In genomic region chr15:40282870-40283614, GRCh38 we compare ENCODE assay signal across 8 cellular contexts. TPM values are rescaled to one million over a fixed set of nuclear protein-coding genes. Genes with fewer than 3 reads are reported as not detected.
DNase-seq lines count a peak whose midpoint lies in the region; ATAC-seq and TF ChIP-seq lines count a peak whose summit lies in the region.

ANKRD63 (minus strand) TSS chr15:40283064; CDS start chr15:40282586, 478 bp downstream.

- H3K27ac ChIP-seq in IMR-90 (ENCODE audit: insufficient read depth, low read length) = no peak within 1 kb of the TSS
- H3K27ac ChIP-seq in prostate gland = no peak within 1 kb of the TSS

- no peak within 1 kb of the TSS for H3K9ac ChIP-seq in IMR-90 (ENCODE audit: low read depth, low read length)

- no peak within 1 kb of the TSS for H3K14ac ChIP-seq in IMR-90 (replicated peaks; ENCODE audit: low read depth, low read length)

- peak within 1 kb of the TSS; percentile 47 for H3K4me3 ChIP-seq in IMR-90 (ENCODE audit: insufficient read depth, low read depth, low read length)
- peak within 1 kb of the TSS; percentile 21 for H3K4me3 ChIP-seq in fibroblast of pulmonary artery (replicated peaks; ENCODE audit: low read depth, low read length)
- H3K4me3 ChIP-seq in prostate gland = peak within 1 kb of the TSS; percentile 19 to 25

- no peak within 1 kb of the TSS for H4K5ac ChIP-seq in IMR-90 (ENCODE audit: low read depth, low read length)

- no peak for TF ChIP-seq RAD21 in IMR-90 (IDR thresholded peaks at IDR 0.05; ENCODE audit: low read length)

- no peak within 1 kb of the TSS for H3K56ac ChIP-seq in IMR-90 (ENCODE audit: extremely low read depth, insufficient read depth, low read length)

- CTCF ChIA-PET in IMR-90 (lab: Yijun Ruan, JAX) = interaction anchor here (1.0 kb wide), 1 partner anchor 27 kb away, joined by 3 read pairs; no protein-coding TSS in a partner anchor

- no peaks in the 10 kb centered on the region for H3K79me1 ChIP-seq in IMR-90 (ENCODE audit: low read depth in 1 of 2, low read length in 2 of 2)

- H3K4me1 ChIP-seq in IMR-90 (ENCODE audit: control insufficient read depth, insufficient read depth, low read length) (peaks cover 9% of the 10 kb centered on the region), prostate gland (replicated peaks) (no peaks in the 10 kb centered on the region)

- BruUV-seq in IMR-90 (replicated peaks; lab: Mats Ljungman, UMichigan) = no TSS peak

- peak; percentile 7; the same call in 1 of the 2 replicates for ATAC-seq in IMR-90 (ENCODE audit: low read depth)
- no peak for ATAC-seq in HG03457 (IDR thresholded peaks at IDR 0.05; ENCODE audit: unreplicated experiment)
- ATAC-seq in sciatic nerve = no peak
- no peak for ATAC-seq in HG02970 (IDR thresholded peaks at IDR 0.05; ENCODE audit: low FRiP score, unreplicated experiment)

- H2BK120ac ChIP-seq in IMR-90 (ENCODE audit: low read depth, low read length) = no peak within 1 kb of the TSS

- POLR2A ChIA-PET in IMR-90 (lab: Charles Lee; ENCODE audit: unreplicated experiment) = interaction anchor here (0.7 kb wide), 1 partner anchor 13 kb away, joined by 3 read pairs; no protein-coding TSS in a partner anchor

- no peak within 1 kb of the TSS for H2BK5ac ChIP-seq in IMR-90 (ENCODE audit: low read depth, low read length, poor library complexity, severe bottlenecking)

- TF ChIP-seq CTCF in IMR-90 (conservative IDR thresholded peaks at IDR 0.05; ENCODE audit: low read depth, low read length) (no peak), fibroblast of pulmonary artery (IDR thresholded peaks at IDR 0.05; ENCODE audit: low read length, missing control alignments) (no peak), prostate gland (IDR thresholded peaks at IDR 0.05) (no peak)

- H2AK5ac ChIP-seq in IMR-90 (ENCODE audit: low read depth, low read length) = no peak within 1 kb of the TSS

- no peaks in the 10 kb centered on the region for H4K20me1 ChIP-seq in IMR-90 (ENCODE audit: insufficient read depth, low read length)

- H3K23ac ChIP-seq in IMR-90 (ENCODE audit: low read depth, low read length) = no peak within 1 kb of the TSS

- dilution Hi-C loops in IMR-90 (cut with HindIII; ENCODE audit: low sequenced_read_pairs, unreplicated experiment) = no loop called here

- H4K91ac ChIP-seq in IMR-90 (ENCODE audit: insufficient read depth, low read depth, low read length) = no peak within 1 kb of the TSS

- no peaks in the 10 kb centered on the region for H3K9me1 ChIP-seq in IMR-90 (ENCODE audit: insufficient read depth, low read length)

- H3K4ac ChIP-seq in IMR-90 (ENCODE audit: low read depth, low read length) = no peak within 1 kb of the TSS

- TF ChIP-seq POLR2A in IMR-90 (IDR thresholded peaks at IDR 0.05; ENCODE audit: low read depth, low read length) = no peak
- no peak for TF ChIP-seq POLR2A in prostate gland (IDR thresholded peaks at IDR 0.05)

- no peak within 1 kb of the TSS for H2BK15ac ChIP-seq in IMR-90 (ENCODE audit: low read depth, low read length)

- H2BK20ac ChIP-seq in IMR-90 (ENCODE audit: low read depth, low read length) = no peak within 1 kb of the TSS

- intact Hi-C loops in IMR-90 (cut with micrococcal nuclease) (no loop called here), prostate gland (cut with DNase I) (loop anchor here (10.0 kb wide), 1 partner anchor 82 kb away; no protein-coding TSS in a partner anchor), sciatic nerve (cut with DNase I) (loop anchor here (5.0 kb wide), 1 partner anchor 139 kb away; no protein-coding TSS in a partner anchor)

- 4% methylated on average over 23 of the region's 76 CpGs; no CpG with 5 or more reads in 1 of the 2 experiments for WGBS in IMR-90 (ENCODE audit: extremely low coverage in 2 of 2, insufficient read length in 1 of 2), 2 experiments
- WGBS in prostate gland = 2% methylated on average over 61 of the region's 76 CpGs

- DNase-seq in Daoy (ENCODE audit: low read depth) (peak; percentile 37), IMR-90 (no peak), fibroblast of pulmonary artery (ENCODE audit: low read depth) (no peak), prostate gland (ENCODE audit: low spot score) (no peak), sciatic nerve (ENCODE audit: low spot score) (no peak)
- DNase-seq in activated CD8-positive, alpha-beta memory T cell treated with anti-CD3 and anti-CD28 coated beads for 24 hours = peak; percentile 83

- no peaks in the 10 kb centered on the region for H3K36me3 ChIP-seq in IMR-90 (ENCODE audit: control insufficient read depth, insufficient read depth, low read length)
- H3K36me3 ChIP-seq in prostate gland = no peaks in the 10 kb centered on the region

- in situ Hi-C loops in IMR-90 (cut with MboI; ENCODE audit: low sequenced_read_pairs) = no loop called here

- H4K8ac ChIP-seq in IMR-90 (ENCODE audit: low read depth in 2 of 2, low read length in 2 of 2) = no peak within 1 kb of the TSS

- H3K9me3 ChIP-seq in IMR-90 (ENCODE audit: control insufficient read depth, insufficient read depth, low read length) = no peaks in the 10 kb centered on the region
- H3K9me3 ChIP-seq in prostate gland = no peaks in the 10 kb centered on the region

- peak within 1 kb of the TSS; percentile 91 for H3K4me2 ChIP-seq in IMR-90 (ENCODE audit: low read depth, low read length)

- no peak within 1 kb of the TSS for H2AK9ac ChIP-seq in IMR-90 (replicated peaks; ENCODE audit: low read depth, low read length, poor library complexity)

- H3K27me3 ChIP-seq in IMR-90 (ENCODE audit: control insufficient read depth, insufficient read depth, low read length) (peaks cover 67% of the 10 kb centered on the region), prostate gland (replicated peaks; ENCODE audit: insufficient read depth) (peaks cover 12% of the 10 kb centered on the region)

- H2AFZ ChIP-seq in IMR-90 (replicated peaks; ENCODE audit: low read length, poor library complexity) = peak within 1 kb of the TSS; percentile 86

- H3K18ac ChIP-seq in IMR-90 (ENCODE audit: low read depth, low read length) = no peak within 1 kb of the TSS

TF ChIP-seq in IMR-90, 13 proteins besides CTCF, POLR2A, EP300 and RAD21:
- no peak for TF ChIP-seq MXI1 (IDR thresholded peaks at IDR 0.05; ENCODE audit: borderline replicate concordance, low read depth, low read length)
- peak; percentile 41; the same call in 1 of the 2 replicates for TF ChIP-seq MAZ (IDR thresholded peaks at IDR 0.05; ENCODE audit: borderline replicate concordance, low read depth, low read length)
- no peak for TF ChIP-seq SMC3 (IDR thresholded peaks at IDR 0.05; ENCODE audit: low read depth, low read length)
- no peak for TF ChIP-seq CHD1 (IDR thresholded peaks at IDR 0.05; ENCODE audit: low read depth, low read length)

RNA-seq across cellular contexts. Expression of gene ANKRD63, which starts in this region (rescaled TPM):
- 0.63 and 0.97 TPM in 2 replicates for total RNA-seq in Daoy (2014; rRNA removed; shearing (Covaris generic))
- under 0.01 TPM in 1 of 2 replicates, not detected in the other for total RNA-seq in IMR-90 (2012; rRNA removed)
- polyA plus RNA-seq in IMR-90 (2012; rRNA removed) = not detected in 2 replicates
- not detected in 2 replicates for polyA plus RNA-seq in IMR-90 (2012; cell fraction: cytosol; rRNA removed)
- 0.05 TPM in 1 of 2 replicates, not detected in the other for polyA plus RNA-seq in IMR-90 (2012; cell fraction: nucleus; rRNA removed; ENCODE audit: low replicate concordance)
- total RNA-seq in prostate gland = 1 to 10 TPM in 1 of 2 donors, not detected in 1; 2.7 TPM
- not detected for total RNA-seq in sciatic nerve

Comparison
In these comparisons a context has a peak if more than half of its experiments do, and no peak if none do; other contexts are left out.
1. Peak in DNase-seq in Daoy; RNA of the gene not detected or under 1 TPM.
2. Peak in ATAC-seq, H3K4me3 ChIP-seq and H3K4me2 ChIP-seq in IMR-90; RNA of the gene not detected or under 1 TPM.